Comparison of ENCODE assay signal across 14 cellular contexts in genomic region chr3:183434992-183435391, GRCh38.
"Had no signal": no experiment of that assay in that cellular context is flagged by ENCODE, and none has a peak within 500 bp of the region (broad histone marks: within the 10 kb centered on the region; RNA-seq: fewer than 3 reads in every experiment).

No MANE protein-coding gene starts in this region.

- ATAC-seq: esophagus mucosa, pancreas had no signal

- H3K4me3 ChIP-seq: breast epithelium, left ventricle myocardium inferior, pancreas, testis had no signal

- H3K9me3 ChIP-seq: breast epithelium, left ventricle myocardium inferior, pancreas, testis had no signal

- H3K36me3 ChIP-seq: breast epithelium, left ventricle myocardium inferior, pancreas had no signal

- H3K36me3 Mint-ChIP-seq: activated CD4-positive, alpha-beta memory T cell treated with anti-CD3 and anti-CD28 coated beads for 36 hours; memory B cell had no signal

- H3K27me3 Mint-ChIP-seq: activated CD4-positive, alpha-beta memory T cell treated with anti-CD3 and anti-CD28 coated beads for 36 hours had no signal

- H3K27ac Mint-ChIP-seq: memory B cell; stimulated activated naive CD8-positive, alpha-beta T cell treated with anti-CD3 and anti-CD28 coated beads, Interleukin-15, amount 100 ng/mL, for 72 hours had no signal

- H3K4me3 Mint-ChIP-seq: activated CD4-positive, alpha-beta memory T cell treated with anti-CD3 and anti-CD28 coated beads for 36 hours; memory B cell; stimulated activated naive CD8-positive, alpha-beta T cell treated with anti-CD3 and anti-CD28 coated beads, Interleukin-15, amount 100 ng/mL, for 72 hours had no signal

- H3K27me3 ChIP-seq: breast epithelium, pancreas, testis had no signal

- H3K27ac ChIP-seq: breast epithelium, left ventricle myocardium inferior, pancreas, testis had no signal

- DNase-seq: activated CD4-positive, CD25-positive, alpha-beta regulatory T cell treated with anti-CD3 and anti-CD28 coated beads, Interleukin-2, amount 50 U/mL, for 72 hours; aorta; kidney; left ventricle myocardium inferior; pancreas; retina; stimulated activated CD4-positive, alpha-beta T cell treated with anti-CD3 and anti-CD28 coated beads, Interleukin-4, amount 100 ng/mL, for 1 hour; stimulated activated naive CD8-positive, alpha-beta T cell treated with anti-CD3 and anti-CD28 coated beads, Interleukin-15, amount 100 ng/mL, for 72 hours; testis had no signal

- H3K9me3 Mint-ChIP-seq: activated CD4-positive, alpha-beta memory T cell treated with anti-CD3 and anti-CD28 coated beads for 36 hours; activated T-cell treated with anti-CD3 and anti-CD28 coated beads, Interleukin-2, amount 50 U/mL, for 72 hours; memory B cell; stimulated activated naive CD8-positive, alpha-beta T cell treated with anti-CD3 and anti-CD28 coated beads, Interleukin-15, amount 100 ng/mL, for 72 hours had no signal

- H3K4me1 ChIP-seq: breast epithelium, left ventricle myocardium inferior, testis had no signal
